Comparison of ENCODE assay signal across 8 cellular contexts in genomic region chr10:23094786-23095403, GRCh38. TPM values are rescaled to one million over a fixed set of nuclear protein-coding genes. Genes with fewer than 3 reads are reported as not detected.
DNase-seq lines count a peak whose midpoint lies in the region; ATAC-seq and TF ChIP-seq lines count a peak whose summit lies in the region.

No MANE protein-coding gene starts in this region.

- ATAC-seq in GM21576 (IDR thresholded peaks at IDR 0.05; ENCODE audit: unreplicated experiment) (no peak), GM18909 (IDR thresholded peaks at IDR 0.05; ENCODE audit: poor library complexity, unreplicated experiment) (no peak), HG02642 (IDR thresholded peaks at IDR 0.05; ENCODE audit: poor library complexity, unreplicated experiment) (no peak)

- no peaks in the 10 kb centered on the region for H3K36me3 ChIP-seq in mammary epithelial cell (ENCODE audit: insufficient read depth, low read length)
- no peaks in the 10 kb centered on the region for H3K36me3 ChIP-seq in muscle layer of duodenum (ENCODE audit: control insufficient read depth in 1 of 2, insufficient read depth in 2 of 2, low read length in 2 of 2)

- H3K4me2 ChIP-seq in mammary epithelial cell (ENCODE audit: insufficient read depth, low read depth, low read length): peak overlapping the region; percentile 81

- dilution Hi-C loops in mammary epithelial cell (cut with HindIII; ENCODE audit: low sequenced_read_pairs): no loop called here

- peak; percentile 7 for DNase-seq in HFFc6
- no peak for DNase-seq in mammary epithelial cell
- no peak for DNase-seq in D341Med (ENCODE audit: low spot score)

- intact Hi-C loops in mammary epithelial cell (cut with micrococcal nuclease): no loop called here

- H3K27me3 ChIP-seq in mammary epithelial cell (ENCODE audit: insufficient read depth, low read length) (no peaks in the 10 kb centered on the region), muscle layer of duodenum (ENCODE audit: low read depth, low read length) (no peaks in the 10 kb centered on the region)

- 2% methylated on average over 5 of the region's 8 CpGs for WGBS in mammary epithelial cell (ENCODE audit: low coverage, missing lambda C conversion rate)

- H3K4me3 Mint-ChIP-seq in HFFc6: peak overlapping the region; percentile 95

- H3K9me3 ChIP-seq in mammary epithelial cell (replicated peaks; ENCODE audit: insufficient read depth, low read length): no peaks in the 10 kb centered on the region
- H3K9me3 ChIP-seq in muscle layer of duodenum (ENCODE audit: control insufficient read depth in 1 of 2, low read length in 2 of 2): peaks cover 4 to 5% of the 10 kb centered on the region in 2 donors

- H3K27ac Mint-ChIP-seq in HFFc6: no peak overlapping the region

- H4K20me1 ChIP-seq in mammary epithelial cell (ENCODE audit: insufficient read depth, low read length): no peaks in the 10 kb centered on the region

- peaks cover 16% of the 10 kb centered on the region for H3K79me2 ChIP-seq in mammary epithelial cell (ENCODE audit: insufficient read depth, low read length)

- peaks cover 8% of the 10 kb centered on the region; the same call in 1 of the 2 replicates for H3K36me3 Mint-ChIP-seq in HFFc6 (ENCODE audit: low read depth)

- H3K4me1 ChIP-seq in mammary epithelial cell (ENCODE audit: insufficient read depth, low read length) (peaks cover 23% of the 10 kb centered on the region), muscle layer of duodenum (ENCODE audit: control insufficient read depth in 1 of 2, insufficient read depth in 2 of 2, low read length in 2 of 2) (peaks cover 0 to 17% of the 10 kb centered on the region in 2 donors)

- H3K4me1 Mint-ChIP-seq in HFFc6 (ENCODE audit: low read depth): peaks cover 31% of the 10 kb centered on the region

- 0 out of 2 replicates have a peak, but pooled peaks cover 5% of the 10 kb centered on the region for H3K9me3 Mint-ChIP-seq in HFFc6

- H3K27ac ChIP-seq in 22Rv1 (peak overlapping the region; percentile 76), mammary epithelial cell (ENCODE audit: insufficient read depth, low read depth, low read length) (no peak overlapping the region), muscle layer of duodenum (ENCODE audit: low read length) (peak overlapping the region; percentile 67)

- peak overlapping the region; percentile 95 for H2AFZ ChIP-seq in mammary epithelial cell (ENCODE audit: low read depth, low read length)

- H3K27me3 Mint-ChIP-seq in HFFc6 (ENCODE audit: insufficient read depth): peaks cover 3% of the 10 kb centered on the region; the same call in 1 of the 2 replicates

- H3K9ac ChIP-seq in mammary epithelial cell (ENCODE audit: insufficient read depth, low read length): peak overlapping the region; percentile 12

- TF ChIP-seq CTCF in 22Rv1 (IDR thresholded peaks at IDR 0.05) (no peak), HFFc6 (IDR thresholded peaks at IDR 0.05) (no peak), mammary epithelial cell (conservative IDR thresholded peaks at IDR 0.05 in 1 of 2, IDR thresholded peaks at IDR 0.05 in 1 of 2; ENCODE audit: extremely low read depth in 1 of 2, insufficient read depth in 1 of 2, low read depth in 1 of 2, low read length in 2 of 2) (no peak)

- H3K4me3 ChIP-seq in mammary epithelial cell (replicated peaks in 1 of 3; ENCODE audit: insufficient read depth in 1 of 3, low read depth in 2 of 3, low read length in 3 of 3): peak overlapping the region; percentile 43 to 71 (median 62)
- peak overlapping the region; percentile 47 to 74 for H3K4me3 ChIP-seq in muscle layer of duodenum (ENCODE audit: low read depth in 1 of 2, low read length in 2 of 2)

- BruUV-seq in mammary epithelial cell (replicated peaks; lab: Mats Ljungman, UMichigan): no TSS peak

- CTCF ChIA-PET in mammary epithelial cell (lab: Charles Lee; ENCODE audit: low non-redundant PET): no interaction called here

- in situ Hi-C loops in mammary epithelial cell (cut with MboI; ENCODE audit: low sequenced_read_pairs in 2 of 2): no loop called here

RNA-seq across cellular contexts. Expression of gene MSRB2, which starts 0.5 kb away (rescaled TPM):
- 10 to 100 TPM; 23.5 to 31.2 (median 26.2) TPM for total RNA-seq in HFFc6 (2021; fragmentation: NEBNext Ultra II Directional; extraction: Animal tissue kit (Norgen Biotek cat#: 25700))
- 10 to 100 TPM in 1 of 2 donors, 1 to 10 TPM in 1; 7.8 to 20.9 TPM for total RNA-seq in mammary epithelial cell
- 15.7 TPM for polyA plus RNA-seq in mammary epithelial cell
- polyA minus RNA-seq in mammary epithelial cell: 19.2 TPM
